ENCODE assay signal across 1 cellular context in the genomic region with DNA sequence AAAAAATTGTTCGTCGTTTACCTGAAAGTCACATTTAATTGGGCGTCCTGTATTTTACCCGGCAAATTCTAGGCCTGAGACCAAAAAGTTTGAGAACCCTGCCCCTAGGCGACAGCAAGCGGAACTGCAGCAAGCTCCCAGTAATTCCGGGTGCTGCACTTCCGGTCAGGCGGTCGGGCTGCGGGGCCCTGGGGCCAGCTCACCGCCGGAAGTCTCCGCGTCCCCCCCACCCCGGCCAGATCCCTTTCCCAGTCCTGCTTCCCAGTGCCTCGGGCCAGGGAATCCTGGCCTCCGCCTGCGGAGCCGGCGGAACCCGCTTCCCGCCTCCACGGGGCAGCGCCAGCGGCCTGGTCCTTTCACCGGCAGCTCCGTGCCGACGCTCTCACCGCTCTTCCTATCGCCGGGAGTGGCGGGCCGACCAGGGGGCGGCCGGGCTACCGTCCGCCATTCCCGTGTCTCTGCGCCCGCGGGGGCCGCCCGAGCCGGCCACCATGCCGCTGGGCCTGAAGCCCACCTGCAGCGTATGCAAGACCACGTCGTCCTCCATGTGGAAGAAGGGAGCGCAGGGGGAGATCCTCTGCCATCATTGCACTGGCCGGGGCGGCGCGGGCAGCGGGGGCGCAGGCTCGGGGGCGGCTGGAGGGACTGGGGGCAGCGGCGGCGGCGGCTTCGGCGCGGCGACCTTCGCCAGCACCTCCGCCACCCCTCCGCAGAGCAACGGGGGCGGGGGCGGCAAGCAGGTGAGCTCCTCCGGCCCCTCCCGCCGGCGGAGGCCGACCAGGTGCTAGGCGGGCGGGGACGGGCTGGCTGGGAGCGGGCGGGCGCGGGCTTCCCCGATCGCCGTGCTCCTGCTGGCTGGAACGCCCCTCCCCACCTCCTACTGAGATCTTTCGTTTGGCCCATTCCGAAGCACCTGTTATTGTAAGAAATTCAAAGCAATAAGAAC.
A peak's percentile ranks its signal among the peaks of the same experiment; 100 is the strongest.
TF ChIP-seq lines count a peak whose summit lies in the region.

A gene with protein sequence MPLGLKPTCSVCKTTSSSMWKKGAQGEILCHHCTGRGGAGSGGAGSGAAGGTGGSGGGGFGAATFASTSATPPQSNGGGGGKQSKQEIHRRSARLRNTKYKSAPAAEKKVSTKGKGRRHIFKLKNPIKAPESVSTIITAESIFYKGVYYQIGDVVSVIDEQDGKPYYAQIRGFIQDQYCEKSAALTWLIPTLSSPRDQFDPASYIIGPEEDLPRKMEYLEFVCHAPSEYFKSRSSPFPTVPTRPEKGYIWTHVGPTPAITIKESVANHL (plus strand): TSS at position 244 of the 946 bp plus-strand sequence. CDS start 248 bp downstream, at position 492.

TF ChIP-seq in HEK293, 187 proteins besides CTCF, POLR2A, EP300 and RAD21 (continued from another document and continues in another):
- TF ChIP-seq, protein P1, sequence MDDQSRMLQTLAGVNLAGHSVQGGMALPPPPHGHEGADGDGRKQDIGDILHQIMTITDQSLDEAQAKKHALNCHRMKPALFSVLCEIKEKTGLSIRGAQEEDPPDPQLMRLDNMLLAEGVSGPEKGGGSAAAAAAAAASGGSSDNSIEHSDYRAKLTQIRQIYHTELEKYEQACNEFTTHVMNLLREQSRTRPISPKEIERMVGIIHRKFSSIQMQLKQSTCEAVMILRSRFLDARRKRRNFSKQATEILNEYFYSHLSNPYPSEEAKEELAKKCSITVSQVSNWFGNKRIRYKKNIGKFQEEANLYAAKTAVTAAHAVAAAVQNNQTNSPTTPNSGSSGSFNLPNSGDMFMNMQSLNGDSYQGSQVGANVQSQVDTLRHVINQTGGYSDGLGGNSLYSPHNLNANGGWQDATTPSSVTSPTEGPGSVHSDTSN (CRISPR knock-in tag; IDR thresholded peaks at IDR 0.05): peak; percentile 55; the same call in 1 of the 2 replicates
- TF ChIP-seq ZNF214 (tag by site-specific recombination; IDR thresholded peaks at IDR 0.05; ENCODE audit: borderline replicate concordance) (no peak), ZNF37A (tag by site-specific recombination; IDR thresholded peaks at IDR 0.05) (no peak), ZSCAN30 (tag by site-specific recombination; IDR thresholded peaks at IDR 0.05) (0 out of 2 replicates have a peak, but pooled peaks have one; percentile 29), SALL2 (tag by site-specific recombination; IDR thresholded peaks at IDR 0.05; ENCODE audit: borderline replicate concordance) (no peak), ZNF626 (tag by site-specific recombination; IDR thresholded peaks at IDR 0.05) (no peak), BCL11B (tag by site-specific recombination; IDR thresholded peaks at IDR 0.05; ENCODE audit: low read depth) (peak; percentile 70; the same call in 1 of the 2 replicates), ZNF138 (tag by site-specific recombination; IDR thresholded peaks at IDR 0.05; ENCODE audit: borderline replicate concordance) (no peak), KLF16 (tag by site-specific recombination; IDR thresholded peaks at IDR 0.05) (0 out of 2 replicates have a peak, but pooled peaks have one; percentile 22), ZNF521 (tag by site-specific recombination; IDR thresholded peaks at IDR 0.05) (no peak), IKZF3 (tag by site-specific recombination; IDR thresholded peaks at IDR 0.05) (peak; percentile 97), ZNF324 (tag by site-specific recombination; IDR thresholded peaks at IDR 0.05) (peak; percentile 55; the same call in 1 of the 2 replicates), ZNF785 (tag by site-specific recombination; IDR thresholded peaks at IDR 0.05) (no peak), ZNF510 (tag by site-specific recombination; IDR thresholded peaks at IDR 0.05; ENCODE audit: insufficient replicate concordance) (no peak), MEIS1 (CRISPR knock-in tag; IDR thresholded peaks at IDR 0.05; ENCODE audit: borderline replicate concordance) (no peak), ZNF114 (tag by site-specific recombination; IDR thresholded peaks at IDR 0.05) (no peak), ZNF433 (tag by site-specific recombination; IDR thresholded peaks at IDR 0.05; ENCODE audit: low read depth) (no peak), GLI4 (tag by site-specific recombination; IDR thresholded peaks at IDR 0.05) (no peak), ZNF416 (tag by site-specific recombination; IDR thresholded peaks at IDR 0.05) (no peak), ZNF423 (tag by site-specific recombination; IDR thresholded peaks at IDR 0.05) (no peak), ZSCAN16 (tag by site-specific recombination; IDR thresholded peaks at IDR 0.05) (no peak), REPIN1 (tag by site-specific recombination; IDR thresholded peaks at IDR 0.05; ENCODE audit: low read depth) (no peak), ZBTB17 (tag by site-specific recombination; IDR thresholded peaks at IDR 0.05) (no peak; the same call in 1 of the 2 replicates), ZNF776 (tag by site-specific recombination; IDR thresholded peaks at IDR 0.05; ENCODE audit: borderline replicate concordance) (no peak), ZNF48 (tag by site-specific recombination; IDR thresholded peaks at IDR 0.05) (no peak), ZNF654 (tag by site-specific recombination; IDR thresholded peaks at IDR 0.05; ENCODE audit: low read depth) (peak; percentile 72), ZNF311 (tag by site-specific recombination; IDR thresholded peaks at IDR 0.05; ENCODE audit: borderline replicate concordance) (no peak), ZBTB7A (tag by site-specific recombination; IDR thresholded peaks at IDR 0.05; ENCODE audit: low read depth) (0 out of 2 replicates have a peak, but pooled peaks have one; percentile 46)
- TF ChIP-seq, protein P2, sequence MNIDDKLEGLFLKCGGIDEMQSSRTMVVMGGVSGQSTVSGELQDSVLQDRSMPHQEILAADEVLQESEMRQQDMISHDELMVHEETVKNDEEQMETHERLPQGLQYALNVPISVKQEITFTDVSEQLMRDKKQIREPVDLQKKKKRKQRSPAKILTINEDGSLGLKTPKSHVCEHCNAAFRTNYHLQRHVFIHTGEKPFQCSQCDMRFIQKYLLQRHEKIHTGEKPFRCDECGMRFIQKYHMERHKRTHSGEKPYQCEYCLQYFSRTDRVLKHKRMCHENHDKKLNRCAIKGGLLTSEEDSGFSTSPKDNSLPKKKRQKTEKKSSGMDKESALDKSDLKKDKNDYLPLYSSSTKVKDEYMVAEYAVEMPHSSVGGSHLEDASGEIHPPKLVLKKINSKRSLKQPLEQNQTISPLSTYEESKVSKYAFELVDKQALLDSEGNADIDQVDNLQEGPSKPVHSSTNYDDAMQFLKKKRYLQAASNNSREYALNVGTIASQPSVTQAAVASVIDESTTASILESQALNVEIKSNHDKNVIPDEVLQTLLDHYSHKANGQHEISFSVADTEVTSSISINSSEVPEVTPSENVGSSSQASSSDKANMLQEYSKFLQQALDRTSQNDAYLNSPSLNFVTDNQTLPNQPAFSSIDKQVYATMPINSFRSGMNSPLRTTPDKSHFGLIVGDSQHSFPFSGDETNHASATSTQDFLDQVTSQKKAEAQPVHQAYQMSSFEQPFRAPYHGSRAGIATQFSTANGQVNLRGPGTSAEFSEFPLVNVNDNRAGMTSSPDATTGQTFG (tag by site-specific recombination; IDR thresholded peaks at IDR 0.05; ENCODE audit: borderline replicate concordance): no peak
- TF ChIP-seq, protein P3, sequence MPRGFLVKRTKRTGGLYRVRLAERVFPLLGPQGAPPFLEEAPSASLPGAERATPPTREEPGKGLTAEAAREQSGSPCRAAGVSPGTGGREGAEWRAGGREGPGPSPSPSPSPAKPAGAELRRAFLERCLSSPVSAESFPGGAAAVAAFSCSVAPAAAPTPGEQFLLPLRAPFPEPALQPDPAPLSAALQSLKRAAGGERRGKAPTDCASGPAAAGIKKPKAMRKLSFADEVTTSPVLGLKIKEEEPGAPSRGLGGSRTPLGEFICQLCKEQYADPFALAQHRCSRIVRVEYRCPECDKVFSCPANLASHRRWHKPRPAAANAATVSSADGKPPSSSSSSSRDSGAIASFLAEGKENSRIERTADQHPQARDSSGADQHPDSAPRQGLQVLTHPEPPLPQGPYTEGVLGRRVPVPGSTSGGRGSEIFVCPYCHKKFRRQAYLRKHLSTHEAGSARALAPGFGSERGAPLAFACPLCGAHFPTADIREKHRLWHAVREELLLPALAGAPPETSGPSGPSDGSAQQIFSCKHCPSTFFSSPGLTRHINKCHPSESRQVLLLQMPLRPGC (tag by site-specific recombination; IDR thresholded peaks at IDR 0.05): peak; percentile 33; the same call in 1 of the 2 replicates
- TF ChIP-seq, protein P4, sequence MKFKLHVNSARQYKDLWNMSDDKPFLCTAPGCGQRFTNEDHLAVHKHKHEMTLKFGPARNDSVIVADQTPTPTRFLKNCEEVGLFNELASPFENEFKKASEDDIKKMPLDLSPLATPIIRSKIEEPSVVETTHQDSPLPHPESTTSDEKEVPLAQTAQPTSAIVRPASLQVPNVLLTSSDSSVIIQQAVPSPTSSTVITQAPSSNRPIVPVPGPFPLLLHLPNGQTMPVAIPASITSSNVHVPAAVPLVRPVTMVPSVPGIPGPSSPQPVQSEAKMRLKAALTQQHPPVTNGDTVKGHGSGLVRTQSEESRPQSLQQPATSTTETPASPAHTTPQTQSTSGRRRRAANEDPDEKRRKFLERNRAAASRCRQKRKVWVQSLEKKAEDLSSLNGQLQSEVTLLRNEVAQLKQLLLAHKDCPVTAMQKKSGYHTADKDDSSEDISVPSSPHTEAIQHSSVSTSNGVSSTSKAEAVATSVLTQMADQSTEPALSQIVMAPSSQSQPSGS (tag by site-specific recombination; IDR thresholded peaks at IDR 0.05; ENCODE audit: low read depth): no peak
- TF ChIP-seq, protein P5, sequence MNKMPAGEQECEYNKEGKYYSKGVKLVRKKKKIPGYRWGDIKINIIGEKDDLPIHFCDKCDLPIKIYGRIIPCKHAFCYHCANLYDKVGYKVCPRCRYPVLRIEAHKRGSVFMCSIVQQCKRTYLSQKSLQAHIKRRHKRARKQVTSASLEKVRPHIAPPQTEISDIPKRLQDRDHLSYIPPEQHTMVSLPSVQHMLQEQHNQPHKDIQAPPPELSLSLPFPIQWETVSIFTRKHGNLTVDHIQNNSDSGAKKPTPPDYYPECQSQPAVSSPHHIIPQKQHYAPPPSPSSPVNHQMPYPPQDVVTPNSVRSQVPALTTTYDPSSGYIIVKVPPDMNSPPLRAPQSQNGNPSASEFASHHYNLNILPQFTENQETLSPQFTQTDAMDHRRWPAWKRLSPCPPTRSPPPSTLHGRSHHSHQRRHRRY (tag by site-specific recombination; IDR thresholded peaks at IDR 0.05): no peak
- TF ChIP-seq, protein P6, sequence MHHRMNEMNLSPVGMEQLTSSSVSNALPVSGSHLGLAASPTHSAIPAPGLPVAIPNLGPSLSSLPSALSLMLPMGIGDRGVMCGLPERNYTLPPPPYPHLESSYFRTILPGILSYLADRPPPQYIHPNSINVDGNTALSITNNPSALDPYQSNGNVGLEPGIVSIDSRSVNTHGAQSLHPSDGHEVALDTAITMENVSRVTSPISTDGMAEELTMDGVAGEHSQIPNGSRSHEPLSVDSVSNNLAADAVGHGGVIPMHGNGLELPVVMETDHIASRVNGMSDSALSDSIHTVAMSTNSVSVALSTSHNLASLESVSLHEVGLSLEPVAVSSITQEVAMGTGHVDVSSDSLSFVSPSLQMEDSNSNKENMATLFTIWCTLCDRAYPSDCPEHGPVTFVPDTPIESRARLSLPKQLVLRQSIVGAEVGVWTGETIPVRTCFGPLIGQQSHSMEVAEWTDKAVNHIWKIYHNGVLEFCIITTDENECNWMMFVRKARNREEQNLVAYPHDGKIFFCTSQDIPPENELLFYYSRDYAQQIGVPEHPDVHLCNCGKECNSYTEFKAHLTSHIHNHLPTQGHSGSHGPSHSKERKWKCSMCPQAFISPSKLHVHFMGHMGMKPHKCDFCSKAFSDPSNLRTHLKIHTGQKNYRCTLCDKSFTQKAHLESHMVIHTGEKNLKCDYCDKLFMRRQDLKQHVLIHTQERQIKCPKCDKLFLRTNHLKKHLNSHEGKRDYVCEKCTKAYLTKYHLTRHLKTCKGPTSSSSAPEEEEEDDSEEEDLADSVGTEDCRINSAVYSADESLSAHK (tag by site-specific recombination; IDR thresholded peaks at IDR 0.05): no peak
- TF ChIP-seq, protein P7, sequence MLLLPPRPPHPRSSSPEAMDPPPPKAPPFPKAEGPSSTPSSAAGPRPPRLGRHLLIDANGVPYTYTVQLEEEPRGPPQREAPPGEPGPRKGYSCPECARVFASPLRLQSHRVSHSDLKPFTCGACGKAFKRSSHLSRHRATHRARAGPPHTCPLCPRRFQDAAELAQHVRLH (tag by site-specific recombination; IDR thresholded peaks at IDR 0.05): peak; percentile 61; the same call in 1 of the 2 replicates
- TF ChIP-seq, protein P8, sequence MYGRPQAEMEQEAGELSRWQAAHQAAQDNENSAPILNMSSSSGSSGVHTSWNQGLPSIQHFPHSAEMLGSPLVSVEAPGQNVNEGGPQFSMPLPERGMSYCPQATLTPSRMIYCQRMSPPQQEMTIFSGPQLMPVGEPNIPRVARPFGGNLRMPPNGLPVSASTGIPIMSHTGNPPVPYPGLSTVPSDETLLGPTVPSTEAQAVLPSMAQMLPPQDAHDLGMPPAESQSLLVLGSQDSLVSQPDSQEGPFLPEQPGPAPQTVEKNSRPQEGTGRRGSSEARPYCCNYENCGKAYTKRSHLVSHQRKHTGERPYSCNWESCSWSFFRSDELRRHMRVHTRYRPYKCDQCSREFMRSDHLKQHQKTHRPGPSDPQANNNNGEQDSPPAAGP (tag by site-specific recombination; IDR thresholded peaks at IDR 0.05): 0 out of 2 replicates have a peak, but pooled peaks have one; percentile 20
- TF ChIP-seq, protein P9, sequence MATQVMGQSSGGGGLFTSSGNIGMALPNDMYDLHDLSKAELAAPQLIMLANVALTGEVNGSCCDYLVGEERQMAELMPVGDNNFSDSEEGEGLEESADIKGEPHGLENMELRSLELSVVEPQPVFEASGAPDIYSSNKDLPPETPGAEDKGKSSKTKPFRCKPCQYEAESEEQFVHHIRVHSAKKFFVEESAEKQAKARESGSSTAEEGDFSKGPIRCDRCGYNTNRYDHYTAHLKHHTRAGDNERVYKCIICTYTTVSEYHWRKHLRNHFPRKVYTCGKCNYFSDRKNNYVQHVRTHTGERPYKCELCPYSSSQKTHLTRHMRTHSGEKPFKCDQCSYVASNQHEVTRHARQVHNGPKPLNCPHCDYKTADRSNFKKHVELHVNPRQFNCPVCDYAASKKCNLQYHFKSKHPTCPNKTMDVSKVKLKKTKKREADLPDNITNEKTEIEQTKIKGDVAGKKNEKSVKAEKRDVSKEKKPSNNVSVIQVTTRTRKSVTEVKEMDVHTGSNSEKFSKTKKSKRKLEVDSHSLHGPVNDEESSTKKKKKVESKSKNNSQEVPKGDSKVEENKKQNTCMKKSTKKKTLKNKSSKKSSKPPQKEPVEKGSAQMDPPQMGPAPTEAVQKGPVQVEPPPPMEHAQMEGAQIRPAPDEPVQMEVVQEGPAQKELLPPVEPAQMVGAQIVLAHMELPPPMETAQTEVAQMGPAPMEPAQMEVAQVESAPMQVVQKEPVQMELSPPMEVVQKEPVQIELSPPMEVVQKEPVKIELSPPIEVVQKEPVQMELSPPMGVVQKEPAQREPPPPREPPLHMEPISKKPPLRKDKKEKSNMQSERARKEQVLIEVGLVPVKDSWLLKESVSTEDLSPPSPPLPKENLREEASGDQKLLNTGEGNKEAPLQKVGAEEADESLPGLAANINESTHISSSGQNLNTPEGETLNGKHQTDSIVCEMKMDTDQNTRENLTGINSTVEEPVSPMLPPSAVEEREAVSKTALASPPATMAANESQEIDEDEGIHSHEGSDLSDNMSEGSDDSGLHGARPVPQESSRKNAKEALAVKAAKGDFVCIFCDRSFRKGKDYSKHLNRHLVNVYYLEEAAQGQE (tag by site-specific recombination; IDR thresholded peaks at IDR 0.05): no peak
- TF ChIP-seq, protein P10, sequence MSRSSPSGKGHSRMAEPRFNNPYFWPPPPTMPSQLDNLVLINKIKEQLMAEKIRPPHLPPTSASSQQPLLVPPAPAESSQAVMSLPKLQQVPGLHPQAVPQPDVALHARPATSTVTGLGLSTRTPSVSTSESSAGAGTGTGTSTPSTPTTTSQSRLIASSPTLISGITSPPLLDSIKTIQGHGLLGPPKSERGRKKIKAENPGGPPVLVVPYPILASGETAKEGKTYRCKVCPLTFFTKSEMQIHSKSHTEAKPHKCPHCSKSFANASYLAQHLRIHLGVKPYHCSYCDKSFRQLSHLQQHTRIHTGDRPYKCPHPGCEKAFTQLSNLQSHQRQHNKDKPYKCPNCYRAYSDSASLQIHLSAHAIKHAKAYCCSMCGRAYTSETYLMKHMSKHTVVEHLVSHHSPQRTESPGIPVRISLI (tag by site-specific recombination; IDR thresholded peaks at IDR 0.05): no peak
